20 cellular contexts compared by ENCODE assay signal in the genomic region with DNA sequence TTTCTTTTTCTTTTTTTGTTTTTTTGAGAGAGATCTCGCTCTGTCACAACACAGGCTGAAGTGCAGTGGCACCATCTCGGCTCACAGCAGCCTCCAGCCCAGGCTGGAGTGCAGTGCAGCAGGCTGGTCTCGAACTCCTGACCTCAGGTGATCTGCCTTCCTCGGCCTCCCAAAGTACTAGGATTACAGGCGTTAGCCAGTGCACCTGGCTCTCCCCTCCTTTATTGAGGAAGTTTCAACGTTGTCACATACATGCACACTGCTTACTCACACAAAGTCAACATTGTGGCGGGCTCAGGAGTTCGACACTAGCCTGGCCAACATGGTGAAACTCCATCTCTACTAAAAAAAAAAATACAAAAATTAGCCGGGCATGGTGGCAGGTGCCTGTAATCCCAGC. TPM values are rescaled to one million over a fixed set of nuclear protein-coding genes. Genes with fewer than 3 reads are reported as not detected.
DNase-seq lines count a peak whose midpoint lies in the region; TF ChIP-seq lines count a peak whose summit lies in the region.
"Had no signal": no experiment of that assay in that cellular context is flagged by ENCODE, and none has a peak within 500 bp of the region (broad histone marks: within the 10 kb centered on the region; RNA-seq: fewer than 3 reads in every experiment).

No MANE protein-coding gene starts in this region.

- intact Hi-C loops in colonic mucosa (cut with DNase I): no loop called here

- H3K27ac ChIP-seq in colonic mucosa (peak overlapping the region; percentile 56), neuronal stem cell (replicated peaks; ENCODE audit: low read length) (no peak overlapping the region), coronary artery (no peak overlapping the region)
- H3K27ac ChIP-seq: 22Rv1, BLaER1, C4-2B had no signal

- H3K9ac ChIP-seq in colonic mucosa (ENCODE audit: low read depth in 2 of 2, low read length in 2 of 2) (no peak overlapping the region), neuronal stem cell (ENCODE audit: low read depth, low read length, poor library complexity) (no peak overlapping the region)
- H3K9ac ChIP-seq: BLaER1 had no signal

- H3K36me3 ChIP-seq in colonic mucosa (no peaks in the 10 kb centered on the region), neuronal stem cell (replicated peaks in 1 of 2; ENCODE audit: control insufficient read depth in 2 of 2, insufficient read depth in 2 of 2, low read length in 2 of 2) (no peaks in the 10 kb centered on the region)
- H3K36me3 ChIP-seq: BLaER1, HAP-1 had no signal

- H3K4ac ChIP-seq in neuronal stem cell (ENCODE audit: low read length): no peak overlapping the region

- H3K27me3 ChIP-seq in colonic mucosa: no peaks in the 10 kb centered on the region
- H3K27me3 ChIP-seq in neuronal stem cell (ENCODE audit: control insufficient read depth in 3 of 3, insufficient read depth in 3 of 3, low read depth in 1 of 3, low read length in 3 of 3): no peaks in the 10 kb centered on the region
- H3K27me3 ChIP-seq: BLaER1 had no signal

- H3K79me1 ChIP-seq in neuronal stem cell (ENCODE audit: low read depth, low read length): no peaks in the 10 kb centered on the region

- no CpG with 5 or more reads among the region's 9 CpGs for WGBS in neuronal stem cell (ENCODE audit: extremely low coverage in 2 of 2, insufficient read length in 2 of 2, insufficient replicate concordance in 1 of 2), 2 donors

- no peak overlapping the region for H2BK5ac ChIP-seq in neuronal stem cell (ENCODE audit: low read length)

- H3K4me2 ChIP-seq in neuronal stem cell (ENCODE audit: insufficient read depth, low read length, poor library complexity, severe bottlenecking): no peak overlapping the region
- H3K4me2 ChIP-seq: BLaER1, GM23338 had no signal

- H3K4me3 ChIP-seq in colonic mucosa (no peak overlapping the region), neuronal stem cell (ENCODE audit: low read length in 2 of 2) (no peak overlapping the region), coronary artery (no peak overlapping the region)
- H3K4me3 ChIP-seq: BLaER1, GM12878, GM23338, HAP-1 had no signal

- H4K8ac ChIP-seq in neuronal stem cell (ENCODE audit: low read depth, low read length): no peak overlapping the region

- no peak overlapping the region for H2BK15ac ChIP-seq in neuronal stem cell (ENCODE audit: low read length)

- H3K23ac ChIP-seq in neuronal stem cell (ENCODE audit: low read depth, low read length, poor library complexity): no peak overlapping the region

- H2BK12ac ChIP-seq in neuronal stem cell (ENCODE audit: low read length): no peak overlapping the region

- H3K14ac ChIP-seq in neuronal stem cell (ENCODE audit: low read length): no peak overlapping the region

- no peak overlapping the region for H2BK120ac ChIP-seq in neuronal stem cell (ENCODE audit: low read depth, low read length)

- DNase-seq in DMS53 (lab: John Stamatoyannopoulos, UW) (peak; percentile 3), DMS53 treated with DMSO at 0.1 percent for 48 hours (lab: John Stamatoyannopoulos, UW; ENCODE audit: unreplicated experiment) (no peak), colonic mucosa (peak; percentile 51), neuronal stem cell (ENCODE audit: low spot score) (no peak), coronary artery (ENCODE audit: low spot score) (no peak), NOMO-1 treated with DMSO at 0.1 percent for 48 hours (lab: John Stamatoyannopoulos, UW; ENCODE audit: unreplicated experiment) (no peak)
- DNase-seq in activated CD4-positive, alpha-beta T cell treated with anti-CD3 and anti-CD28 coated beads for 1 hour: no peak
- DNase-seq: Caco-2; CD4-positive, CD25-positive, alpha-beta regulatory T cell; CD8-positive, alpha-beta T cell; DND-41; EL; GDM1; HFFc6 had no signal

- H3K18ac ChIP-seq in neuronal stem cell (ENCODE audit: low read length): no peak overlapping the region

- H2AFZ ChIP-seq in neuronal stem cell (ENCODE audit: low read length): no peak overlapping the region
- H2AFZ ChIP-seq: GM23338 had no signal

- no peaks in the 10 kb centered on the region for H3K9me3 ChIP-seq in colonic mucosa
- H3K9me3 ChIP-seq in neuronal stem cell (replicated peaks in 1 of 2; ENCODE audit: control insufficient read depth in 2 of 2, insufficient read depth in 1 of 2, low read depth in 1 of 2, low read length in 2 of 2): no peaks in the 10 kb centered on the region
- H3K9me3 ChIP-seq: BLaER1, Caco-2, HAP-1 had no signal

- no peak overlapping the region for H4K91ac ChIP-seq in neuronal stem cell (ENCODE audit: low read depth, low read length, poor library complexity)

- peak overlapping the region; percentile 63 for H2AK5ac ChIP-seq in neuronal stem cell (ENCODE audit: low read depth, low read length)

- H3K4me1 ChIP-seq in colonic mucosa (no peaks in the 10 kb centered on the region), neuronal stem cell (ENCODE audit: control insufficient read depth in 2 of 2, insufficient read depth in 1 of 2, low read depth in 1 of 2, low read length in 2 of 2) (peaks cover 0 to under 1% of the 10 kb centered on the region in 2 donors)
- H3K4me1 ChIP-seq: BLaER1, HAP-1 had no signal

- TF ChIP-seq CTCF in colonic mucosa (IDR thresholded peaks at IDR 0.05) (no peak), coronary artery (IDR thresholded peaks at IDR 0.05) (no peak)

RNA-seq across cellular contexts. Expression of a gene that starts 32.0 kb away (rescaled TPM):
- total RNA-seq in colonic mucosa: 10 to 100 TPM; 34.7 to 59.7 TPM
- 58.1 TPM for polyA plus RNA-seq in neuronal stem cell (2013, experiment 1 of 2)
- 61.4 TPM for polyA plus RNA-seq in neuronal stem cell (2013, experiment 2 of 2)

RNA-seq across cellular contexts. Expression of a gene that starts 45.4 kb away (rescaled TPM):
- 10 to 100 TPM; 35.3 to 60.9 TPM for total RNA-seq in colonic mucosa
- 27.1 TPM for polyA plus RNA-seq in neuronal stem cell (2013, experiment 1 of 2)
- 27.1 TPM for polyA plus RNA-seq in neuronal stem cell (2013, experiment 2 of 2)

Comparison
In these comparisons a context has a peak if more than half of its experiments do, and no peak if none do; other contexts are left out.
1. DNase-seq: peak in DMS53 (single experiment) and colonic mucosa (single experiment); none in DMS53 treated with DMSO at 0.1 percent for 48 hours (single experiment), neuronal stem cell (single experiment), activated CD4-positive, alpha-beta T cell treated with anti-CD3 and anti-CD28 coated beads for 1 hour (single experiment), coronary artery (single experiment) and NOMO-1 treated with DMSO at 0.1 percent for 48 hours (single experiment).